In the genomic region with DNA sequence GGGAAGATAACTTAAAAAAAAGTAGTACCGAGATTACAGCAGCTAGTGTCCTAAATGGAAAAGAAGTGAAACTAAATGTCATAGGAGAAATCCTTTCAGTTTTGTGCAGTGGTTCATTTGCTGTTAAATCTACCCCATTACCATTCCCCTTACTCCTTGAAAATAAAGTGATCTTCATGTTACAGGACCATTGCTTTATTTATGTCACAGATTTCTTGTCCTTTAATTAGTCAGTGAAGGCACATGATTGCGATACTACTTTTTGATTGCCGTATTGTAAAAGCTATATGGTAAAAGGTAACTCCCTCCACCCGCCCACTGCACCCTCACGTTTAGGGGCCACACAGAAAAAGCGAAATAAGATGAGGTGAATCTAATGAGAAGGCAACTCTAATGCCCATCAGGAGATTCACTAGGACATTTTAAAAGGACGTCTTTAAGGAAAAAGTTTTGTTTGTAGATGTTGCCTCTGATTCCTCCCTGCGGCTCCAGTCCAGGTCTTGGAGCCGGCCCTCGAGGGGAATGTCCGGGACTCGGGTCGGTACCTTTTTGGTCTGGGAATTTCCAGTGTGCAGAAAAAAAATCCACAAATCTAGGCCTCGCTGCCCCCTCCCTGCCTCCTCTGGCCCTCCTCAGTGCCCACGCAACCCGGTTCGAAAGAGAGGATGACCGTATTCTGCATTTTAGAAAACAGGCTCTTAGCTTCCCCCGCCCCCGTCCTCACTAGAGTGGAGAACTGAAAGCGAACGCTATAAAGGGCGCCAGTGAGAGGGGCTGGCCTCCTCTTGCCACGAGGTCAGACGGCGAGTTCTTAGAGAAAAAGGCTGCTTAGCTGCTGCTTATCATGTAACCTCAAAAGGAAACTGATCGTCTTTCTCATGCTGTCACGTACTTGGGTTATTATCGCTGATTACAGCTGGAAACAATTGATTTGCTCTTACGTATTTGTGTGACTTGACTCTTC, we compare ENCODE assay signal across 8 cellular contexts. TPM values are rescaled to one million over a fixed set of nuclear protein-coding genes. Genes with fewer than 3 reads are reported as not detected.
DNase-seq lines count a peak whose midpoint lies in the region; ATAC-seq, FAIRE-seq and TF ChIP-seq lines count a peak whose summit lies in the region.

No MANE protein-coding gene starts in this region.

- FAIRE-seq in GM12891 (lab: Jason Lieb, UNC) = peak; percentile 92

- no peak for TF ChIP-seq CTCF in left lung (IDR thresholded peaks at IDR 0.05)

- H3K27me3 ChIP-seq in left lung = no peaks in the 10 kb centered on the region

- peak; percentile 99 for TF ChIP-seq POLR2A in GM12891 (IDR thresholded peaks at IDR 0.05; ENCODE audit: low read depth, low read length)

- DNase-seq in GM12891 (ENCODE audit: insufficient read length, low spot score) (no peak), NCI-H2029 treated with DMSO at 0.1 percent for 48 hours (lab: John Stamatoyannopoulos, UW) (peak; percentile 33), dedifferentiated amniotic fluid mesenchymal stem cell (ENCODE audit: extremely low spot score) (peak; percentile 68), left lung (peak; percentile 85 to 87), NCI-H1048 (lab: John Stamatoyannopoulos, UW) (no peak)
- peak; percentile 92 for DNase-seq in activated CD4-positive, alpha-beta T cell treated with anti-CD3 and anti-CD28 coated beads for 48 hours
- DNase-seq in stimulated activated CD4-positive, alpha-beta T cell treated with anti-CD3 and anti-CD28 coated beads, Interleukin-2, amount 100 ng/mL, for 48 hours = peak; percentile 75 to 80

- H3K9me3 ChIP-seq in left lung = no peaks in the 10 kb centered on the region

- peak overlapping the region; percentile 34 to 49 for H3K4me3 ChIP-seq in left lung

- ATAC-seq in HG02588 (IDR thresholded peaks at IDR 0.05; ENCODE audit: unreplicated experiment) = peak; percentile 79
- peak; percentile 91 for ATAC-seq in left lung

- intact Hi-C loops in left lung (cut with DNase I) = no loop called here

- peak overlapping the region; percentile 90 to 94 for H3K27ac ChIP-seq in left lung

- peaks cover 18 to 54% of the 10 kb centered on the region in 2 donors for H3K4me1 ChIP-seq in left lung

- no peaks in the 10 kb centered on the region for H3K36me3 ChIP-seq in left lung

TF ChIP-seq in GM12891, 5 proteins besides CTCF, POLR2A, EP300 and RAD21:
- TF ChIP-seq PAX5 (IDR thresholded peaks at IDR 0.05; ENCODE audit: insufficient read depth, low read length, severe bottlenecking) (no peak), TAF1 (IDR thresholded peaks at IDR 0.05; ENCODE audit: low read depth, low read length) (peak; percentile 76), POU2F2 (IDR thresholded peaks at IDR 0.05; ENCODE audit: low read depth, low read length) (peak; percentile 78; the same call in 1 of the 2 replicates), POLR2AphosphoS5 (IDR thresholded peaks at IDR 0.05; ENCODE audit: low read depth, low read length) (peak; percentile 97), SPI1 (IDR thresholded peaks at IDR 0.05; ENCODE audit: low read depth, low read length) (peak; percentile 87)
TF ChIP-seq in GM12891: peak in this region for 4.

RNA-seq across cellular contexts. Expression of a gene that starts 21.8 kb away (rescaled TPM):
- polyA plus RNA-seq in GM12891 (2012; ENCODE audit: low read depth, missing spikeins) = 30.5 TPM
- 10 to 100 TPM; 57.9 to 76.0 TPM for total RNA-seq in left lung

RNA-seq across cellular contexts. Expression of a gene that starts 48.5 kb away (rescaled TPM):
- polyA plus RNA-seq in GM12891 (2012; ENCODE audit: low read depth, missing spikeins) = 2.8 TPM
- total RNA-seq in left lung = 10 to 100 TPM; 15.9 to 17.0 TPM

Comparison
In these comparisons a context has a peak if more than half of its experiments do, and no peak if none do; other contexts are left out.
1. DNase-seq: peak in NCI-H2029 treated with DMSO at 0.1 percent for 48 hours (single experiment), activated CD4-positive, alpha-beta T cell treated with anti-CD3 and anti-CD28 coated beads for 48 hours (single experiment), dedifferentiated amniotic fluid mesenchymal stem cell (single experiment), left lung (2 of 2) and stimulated activated CD4-positive, alpha-beta T cell treated with anti-CD3 and anti-CD28 coated beads, Interleukin-2, amount 100 ng/mL, for 48 hours (2 of 2); none in GM12891 (single experiment) and NCI-H1048 (single experiment).